Comparison of ENCODE assay signal across 27 cellular contexts in the genomic region with DNA sequence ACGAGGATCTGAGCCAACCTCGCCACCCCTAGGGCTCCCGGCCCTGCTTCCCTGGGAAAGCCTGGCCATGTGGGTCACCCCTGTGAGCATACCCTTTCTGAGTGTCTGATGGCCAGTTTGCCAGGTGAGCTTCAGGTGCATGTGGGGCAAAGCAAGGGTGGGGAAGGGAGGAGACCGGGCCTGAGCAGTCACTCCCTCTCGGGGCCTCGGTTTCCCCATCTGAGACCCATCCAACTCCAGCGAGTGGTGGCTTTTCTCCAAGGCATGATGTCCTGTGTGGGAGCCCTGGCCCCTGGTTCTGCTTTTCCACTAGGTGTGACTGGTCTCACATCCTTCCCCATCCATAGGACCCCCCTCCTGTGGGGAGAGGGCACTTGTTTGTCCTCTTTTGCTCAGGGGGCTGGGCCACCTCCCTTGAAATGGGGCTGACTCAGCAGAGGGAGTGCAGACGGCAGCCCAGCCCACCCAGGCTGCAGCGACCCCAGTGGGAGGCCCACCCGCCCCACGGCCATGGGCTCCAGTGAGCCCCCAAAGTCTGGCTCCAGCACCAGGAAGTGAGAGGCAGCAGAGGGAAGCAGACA. TPM values are rescaled to one million over a fixed set of nuclear protein-coding genes. Genes with fewer than 3 reads are reported as not detected.
DNase-seq lines count a peak whose midpoint lies in the region; ATAC-seq and TF ChIP-seq lines count a peak whose summit lies in the region.
"Had no signal": no experiment of that assay in that cellular context is flagged by ENCODE, and none has a peak within 500 bp of the region (broad histone marks: within the 10 kb centered on the region; RNA-seq: fewer than 3 reads in every experiment).

No MANE protein-coding gene starts in this region.

- no peaks in the 10 kb centered on the region for H3K36me3 ChIP-seq in upper lobe of right lung
- H3K36me3 ChIP-seq: MG63, ovary, tibial artery, WERI-Rb-1 had no signal

- H3K9me3 ChIP-seq in right cardiac atrium (ENCODE audit: control insufficient read depth, low read length) (no peaks in the 10 kb centered on the region), upper lobe of right lung (no peaks in the 10 kb centered on the region)
- H3K9me3 ChIP-seq: ovary had no signal

- H3K9me3 Mint-ChIP-seq in nephron: peaks cover 6% of the 10 kb centered on the region
- no peaks in the 10 kb centered on the region for H3K9me3 Mint-ChIP-seq in activated T-helper 17 cell treated with anti-CD3 and anti-CD28 coated beads, Interleukin-2, amount 50 U/mL, for 72 hours
- H3K9me3 Mint-ChIP-seq: activated T-cell treated with anti-CD3 and anti-CD28 coated beads, Interleukin-2, amount 50 U/mL, for 72 hours; dendritic cell treated with granulocyte-macrophage colony-stimulating factor and Interleukin-4, amounts not matched to agents 40 ng/mL and 50 ng/mL, for 4 days; IgD-negative memory B cell had no signal

- peaks cover 16% of the 10 kb centered on the region for H3K4me1 Mint-ChIP-seq in nephron
- H3K4me1 Mint-ChIP-seq in activated T-helper 17 cell treated with anti-CD3 and anti-CD28 coated beads, Interleukin-2, amount 50 U/mL, for 72 hours: no peaks in the 10 kb centered on the region

- H3K4me1 ChIP-seq in right cardiac atrium (ENCODE audit: control insufficient read depth, insufficient read depth, low read length) (no peaks in the 10 kb centered on the region), upper lobe of right lung (peaks cover 22% of the 10 kb centered on the region)

- peak overlapping the region; percentile 25 to 56 (median 45) for H3K4me3 Mint-ChIP-seq in nephron
- H3K4me3 Mint-ChIP-seq in activated T-helper 17 cell treated with anti-CD3 and anti-CD28 coated beads, Interleukin-2, amount 50 U/mL, for 72 hours: no peak overlapping the region
- H3K4me3 Mint-ChIP-seq: dendritic cell treated with granulocyte-macrophage colony-stimulating factor and Interleukin-4, amounts not matched to agents 40 ng/mL and 50 ng/mL, for 4 days had no signal

- DNase-seq in right cardiac atrium: peak in 2 of 3 donors; percentile 13 to 38
- no peak for DNase-seq in left ventricle myocardium superior
- DNase-seq in activated CD8-positive, alpha-beta memory T cell treated with anti-CD3 and anti-CD28 coated beads, Interleukin-2, amount 50 U/mL, for 48 hours: peak; percentile 39
- peak; percentile 57 for DNase-seq in upper lobe of right lung
- no peak for DNase-seq in amygdala (lab: John Stamatoyannopoulos, UW)
- DNase-seq: activated CD4-positive, alpha-beta T cell treated with anti-CD3 and anti-CD28 coated beads, Interleukin-2, amount 50 U/mL, for 4 hours; activated T-cell treated with anti-CD3 and anti-CD28 coated beads, Interleukin-2, amount 50 U/mL, for 72 hours; MG63; NCI-H1436 treated with DMSO at 0.1 percent for 48 hours; NCI-H774; OCI-M1; ovary; stimulated activated naive B cell treated with anti-CD40 and anti-IgM and Interleukin-4, amounts not matched to agents 10 μg/mL and 1 μg/mL and 100 μg/mL, for 72 hours; WERI-Rb-1 had no signal

- H3K4me3 ChIP-seq in right cardiac atrium (ENCODE audit: low read length): no peak overlapping the region
- no peak overlapping the region for H3K4me3 ChIP-seq in upper lobe of right lung

- TF ChIP-seq CTCF in nephron (IDR thresholded peaks at IDR 0.05; ENCODE audit: unreplicated experiment in 3 of 3) (no peak), upper lobe of right lung (IDR thresholded peaks at IDR 0.05) (no peak)

- WGBS in right cardiac atrium: 80% methylated on average over 11 of the region's 11 CpGs

- ATAC-seq in right cardiac atrium (no peak), left ventricle myocardium superior (no peak), upper lobe of right lung (no peak), HG02885 (IDR thresholded peaks at IDR 0.05; ENCODE audit: poor library complexity, unreplicated experiment) (no peak)
- ATAC-seq in activated T-helper 17 cell treated with anti-CD3 and anti-CD28 coated beads, Interleukin-2, amount 50 U/mL, for 72 hours (replicated peaks): no peak
- ATAC-seq: activated T-cell treated with anti-CD3 and anti-CD28 coated beads, Interleukin-2, amount 50 U/mL, for 72 hours; stimulated activated naive B cell treated with anti-CD40 and anti-IgM and Interleukin-4, amounts not matched to agents 10 μg/mL and 1 μg/mL and 100 μg/mL, for 72 hours had no signal

- H3K27ac Mint-ChIP-seq in nephron: no peak overlapping the region
- H3K27ac Mint-ChIP-seq in activated T-helper 17 cell treated with anti-CD3 and anti-CD28 coated beads, Interleukin-2, amount 50 U/mL, for 72 hours: no peak overlapping the region
- H3K27ac Mint-ChIP-seq: activated T-cell treated with anti-CD3 and anti-CD28 coated beads, Interleukin-2, amount 50 U/mL, for 72 hours; CD14-positive monocyte; dendritic cell treated with granulocyte-macrophage colony-stimulating factor and Interleukin-4, amounts not matched to agents 40 ng/mL and 50 ng/mL, for 4 days; IgD-negative memory B cell; stimulated activated naive B cell treated with anti-CD40 and anti-IgM and Interleukin-4, amounts not matched to agents 10 μg/mL and 1 μg/mL and 100 μg/mL, for 72 hours had no signal

- H3K27me3 ChIP-seq in right cardiac atrium (ENCODE audit: control insufficient read depth, insufficient read depth) (no peaks in the 10 kb centered on the region), upper lobe of right lung (peaks cover 11% of the 10 kb centered on the region)
- H3K27me3 ChIP-seq: MG63, ovary, SJSA1 had no signal

- H3K27ac ChIP-seq in right cardiac atrium (ENCODE audit: low read length): no peak overlapping the region
- H3K27ac ChIP-seq in upper lobe of right lung: no peak overlapping the region
- H3K27ac ChIP-seq: HL-60, SJSA1, tibial artery, WERI-Rb-1 had no signal

- intact Hi-C loops in right cardiac atrium (cut with DNase I): loop anchor here (2.0 to 5.0 kb wide), 5 partner anchors 182 to 467 kb away; no protein-coding TSS in a partner anchor
- intact Hi-C loops in left ventricle myocardium superior (cut with micrococcal nuclease): loop anchor here (5.0 to 10.0 kb wide), 2 partner anchors 187 to 465 kb away; no protein-coding TSS in a partner anchor
- intact Hi-C loops in upper lobe of right lung (cut with DNase I): loop anchor here (5.0 to 10.0 kb wide), 2 partner anchors 187 to 465 kb away; no protein-coding TSS in a partner anchor

- no peaks in the 10 kb centered on the region for H3K36me3 Mint-ChIP-seq in nephron (ENCODE audit: low read depth)
- no peaks in the 10 kb centered on the region for H3K36me3 Mint-ChIP-seq in activated T-helper 17 cell treated with anti-CD3 and anti-CD28 coated beads, Interleukin-2, amount 50 U/mL, for 72 hours (ENCODE audit: low read depth)
- H3K36me3 Mint-ChIP-seq: CD14-positive monocyte; stimulated activated naive B cell treated with anti-CD40 and anti-IgM and Interleukin-4, amounts not matched to agents 10 μg/mL and 1 μg/mL and 100 μg/mL, for 72 hours had no signal

- H3K27me3 Mint-ChIP-seq in nephron (ENCODE audit: low read depth): peaks cover 29% of the 10 kb centered on the region
- peaks cover 3% of the 10 kb centered on the region for H3K27me3 Mint-ChIP-seq in activated T-helper 17 cell treated with anti-CD3 and anti-CD28 coated beads, Interleukin-2, amount 50 U/mL, for 72 hours

RNA-seq across cellular contexts. Expression of gene WNT9A, which starts 1.7 kb away (rescaled TPM):
- total RNA-seq in right cardiac atrium (1 to 10 TPM in 2 of 4 donors, under 1 TPM in 2; 0.60 to 1.8 (median 1.2) TPM), left ventricle myocardium superior (2.5 TPM), upper lobe of right lung (10.2 TPM)
- 0.63 TPM for polyA plus RNA-seq in right cardiac atrium
- under 1 TPM; 0.09 to 0.24 TPM for total RNA-seq in activated T-helper 17 cell treated with anti-CD3 and anti-CD28 coated beads, Interleukin-2, amount 50 U/mL, for 72 hours
- polyA plus RNA-seq: CD14-positive monocyte, IgD-negative memory B cell had no signal

RNA-seq across cellular contexts. Expression of gene WNT3A, which starts 57.4 kb away (rescaled TPM):
- total RNA-seq in right cardiac atrium: not detected
- not detected for polyA plus RNA-seq in right cardiac atrium
- not detected for total RNA-seq in left ventricle myocardium superior
- total RNA-seq in upper lobe of right lung: 10.1 TPM
- not detected for total RNA-seq in activated T-helper 17 cell treated with anti-CD3 and anti-CD28 coated beads, Interleukin-2, amount 50 U/mL, for 72 hours
- total RNA-seq: activated T-cell treated with anti-CD3 and anti-CD28 coated beads, Interleukin-2, amount 50 U/mL, for 72 hours; myocyte; ovary; SJSA1; skeletal muscle tissue; T-helper 2 cell treated with Interferon-gamma antibody and Interleukin-4, amounts not matched to agents 100 ng/mL and 5 ng/mL, for 36 hours had no signal
- polyA plus RNA-seq: AG04450, CD14-positive monocyte, IgD-negative memory B cell, ovary had no signal

Comparison
In these comparisons a context has a peak if more than half of its experiments do, and no peak if none do; other contexts are left out.
1. DNase-seq: peak in right cardiac atrium (2 of 3), activated CD8-positive, alpha-beta memory T cell treated with anti-CD3 and anti-CD28 coated beads, Interleukin-2, amount 50 U/mL, for 48 hours (single experiment) and upper lobe of right lung (single experiment); none in left ventricle myocardium superior (single experiment) and amygdala (0 of 56).
2. RNA of gene WNT3A, which starts 57.4 kb away (total RNA-seq): 10.1 TPM in upper lobe of right lung (single experiment); not detected in activated T-helper 17 cell treated with anti-CD3 and anti-CD28 coated beads, Interleukin-2, amount 50 U/mL, for 72 hours, not detected in right cardiac atrium and not detected in left ventricle myocardium superior (single experiment); every median in the first group is over 10 times any median in the second.